In the genomic region with DNA sequence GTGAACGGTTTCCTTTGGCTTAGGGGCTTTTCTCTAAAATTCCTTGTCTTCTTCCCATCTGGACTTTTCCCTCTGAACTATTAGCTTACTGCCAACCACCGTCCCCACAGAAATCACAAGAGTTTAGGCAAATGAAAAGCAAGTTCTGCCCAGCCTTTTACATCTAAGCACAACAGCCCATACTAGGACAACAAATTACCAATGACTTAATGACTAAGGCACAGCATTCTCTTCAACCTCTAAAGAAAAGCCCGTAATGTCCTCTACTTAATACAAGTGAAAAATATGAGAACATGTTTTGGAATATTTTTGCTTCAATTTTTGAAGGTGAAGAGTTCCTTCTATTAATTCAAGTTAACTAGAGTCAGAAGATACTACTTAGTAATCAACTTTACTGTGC, we compare ENCODE assay signal across 9 cellular contexts. TPM values are rescaled to one million over a fixed set of nuclear protein-coding genes. Genes with fewer than 3 reads are reported as not detected.
DNase-seq lines count a peak whose midpoint lies in the region; ATAC-seq and TF ChIP-seq lines count a peak whose summit lies in the region.
"Had no signal": no experiment of that assay in that cellular context is flagged by ENCODE, and none has a peak within 500 bp of the region (broad histone marks: within the 10 kb centered on the region; RNA-seq: fewer than 3 reads in every experiment).

No MANE protein-coding gene starts in this region.

- CTCF ChIA-PET in naive thymus-derived CD4-positive, alpha-beta T cell (lab: Charles Lee): interaction anchor here (0.7 kb wide), 1 partner anchor 50 kb away, joined by 3 read pairs; no protein-coding TSS in a partner anchor

- H3K27ac Mint-ChIP-seq in naive thymus-derived CD4-positive, alpha-beta T cell: peak overlapping the region; percentile 88 to 98 (median 95)

- peaks cover 5% of the 10 kb centered on the region; the same call in 1 of the 2 replicates for H3K36me3 ChIP-seq in Karpas-422 (ENCODE audit: insufficient read depth, low read length)
- peaks cover 0 to 9% (median 0%) of the 10 kb centered on the region in 3 experiments for H3K36me3 ChIP-seq in naive thymus-derived CD4-positive, alpha-beta T cell (ENCODE audit: control insufficient read depth in 2 of 3, insufficient read depth in 3 of 3, low read length in 3 of 3)

- H3K27ac ChIP-seq in Karpas-422 (ENCODE audit: low read length): peak overlapping the region; percentile 84
- H3K27ac ChIP-seq in naive thymus-derived CD4-positive, alpha-beta T cell (ENCODE audit: low read depth, low read length): peak overlapping the region; percentile 89

- DNase-seq in AG10803 (ENCODE audit: low read depth) (no peak), Karpas-422 (no peak), choroid plexus epithelial cell (ENCODE audit: low read depth) (no peak), NCI-H146 treated with DMSO at 0.1 percent for 48 hours (lab: John Stamatoyannopoulos, UW; ENCODE audit: unreplicated experiment) (no peak), mucosa of gallbladder (ENCODE audit: low spot score) (no peak), hippocampal formation (lab: John Stamatoyannopoulos, UW) (no peak)
- no peak for DNase-seq in naive thymus-derived CD4-positive, alpha-beta T cell
- DNase-seq: NCI-H226 had no signal

- no peak for ATAC-seq in naive thymus-derived CD4-positive, alpha-beta T cell
- no peak for ATAC-seq in GM19463 (IDR thresholded peaks at IDR 0.05; ENCODE audit: unreplicated experiment)

- no peaks in the 10 kb centered on the region for H3K27me3 ChIP-seq in Karpas-422 (ENCODE audit: low read length)
- H3K27me3 ChIP-seq in naive thymus-derived CD4-positive, alpha-beta T cell (ENCODE audit: control insufficient read depth in 2 of 2, insufficient read depth in 2 of 2, low read length in 2 of 2): no peaks in the 10 kb centered on the region

- H3K36me3 Mint-ChIP-seq in naive thymus-derived CD4-positive, alpha-beta T cell: peaks cover 0 to 9% (median 0%) of the 10 kb centered on the region in 5 donors

- H3K4me3 Mint-ChIP-seq in naive thymus-derived CD4-positive, alpha-beta T cell: peak overlapping the region; percentile 87 to 99 (median 96)

- H3K4me3 ChIP-seq in AG10803 (ENCODE audit: low read length): peak overlapping the region; percentile 99
- H3K4me3 ChIP-seq in Karpas-422 (ENCODE audit: low read length): peak overlapping the region; percentile 89
- peak overlapping the region; percentile 95 for H3K4me3 ChIP-seq in choroid plexus epithelial cell (ENCODE audit: low read depth, low read length)
- H3K4me3 ChIP-seq in naive thymus-derived CD4-positive, alpha-beta T cell (ENCODE audit: low read length): peak overlapping the region; percentile 76

- H3K27me3 Mint-ChIP-seq in naive thymus-derived CD4-positive, alpha-beta T cell: no peaks in the 10 kb centered on the region

- H3K4me2 ChIP-seq in Karpas-422 (ENCODE audit: low read depth, low read length, poor library complexity, severe bottlenecking): peak overlapping the region; percentile 87

- no peaks in the 10 kb centered on the region for H3K9me3 ChIP-seq in Karpas-422 (ENCODE audit: low read length)
- no peaks in the 10 kb centered on the region for H3K9me3 ChIP-seq in naive thymus-derived CD4-positive, alpha-beta T cell (ENCODE audit: control insufficient read depth in 2 of 3, low read length in 3 of 3)

- peaks cover 41% of the 10 kb centered on the region for H3K4me1 ChIP-seq in Karpas-422 (ENCODE audit: low read length)
- H3K4me1 ChIP-seq in naive thymus-derived CD4-positive, alpha-beta T cell (ENCODE audit: control insufficient read depth in 2 of 2, insufficient read depth in 2 of 2, low read length in 2 of 2): peaks cover 12 to 24% of the 10 kb centered on the region in 2 donors

- intact Hi-C loops in naive thymus-derived CD4-positive, alpha-beta T cell (cut with micrococcal nuclease): loop anchor here (2.0 to 10.0 kb wide), 5 partner anchors 49 to 1859 kb away; partner anchors contain the start of genes RNF38 (in 1 of the 2), SHB (in 1 of the 2) and TESK1 (in 1 of the 2)

- H3K9me2 ChIP-seq in Karpas-422 (replicated peaks; ENCODE audit: insufficient read depth, low read length): no peaks in the 10 kb centered on the region

- peaks cover 0 to 4% (median 0%) of the 10 kb centered on the region in 11 donors for H3K9me3 Mint-ChIP-seq in naive thymus-derived CD4-positive, alpha-beta T cell

- POLR2A ChIA-PET in naive thymus-derived CD4-positive, alpha-beta T cell (lab: Charles Lee): interaction anchor here (2.8 to 5.2 kb wide), 2 partner anchors 22 to 42 kb away, joined by 15 to 52 read pairs; partner anchors contain the start of genes GRHPR and POLR1E

- peaks cover 27 to 46% (median 35%) of the 10 kb centered on the region in 7 donors for H3K4me1 Mint-ChIP-seq in naive thymus-derived CD4-positive, alpha-beta T cell

- peak overlapping the region; percentile 84 for H3K9ac ChIP-seq in Karpas-422 (ENCODE audit: low read length)

- peaks cover 55% of the 10 kb centered on the region for H3K79me2 ChIP-seq in Karpas-422 (ENCODE audit: low read length)

- no peak overlapping the region for H2AFZ ChIP-seq in Karpas-422 (ENCODE audit: low read length)

- TF ChIP-seq CTCF in AG10803 (conservative IDR thresholded peaks at IDR 0.05; ENCODE audit: low read length): no peak
- TF ChIP-seq CTCF in choroid plexus epithelial cell (conservative IDR thresholded peaks at IDR 0.05; ENCODE audit: low read depth, low read length): no peak

- H4K20me1 ChIP-seq in Karpas-422 (ENCODE audit: insufficient read depth, low read depth, low read length): no peaks in the 10 kb centered on the region

RNA-seq across cellular contexts. Expression of gene ZBTB5, which starts 1.2 kb away (rescaled TPM):
- total RNA-seq in Karpas-422 (2014; rRNA removed; shearing (Covaris generic); ENCODE audit: low replicate concordance): 24.6 and 31.3 TPM in 2 replicates
- total RNA-seq in naive thymus-derived CD4-positive, alpha-beta T cell: 10 to 100 TPM in 4 of 5 experiments, 1 to 10 TPM in 1; 8.5 to 16.8 (median 14.8) TPM
- polyA plus RNA-seq in naive thymus-derived CD4-positive, alpha-beta T cell: 1 to 10 TPM in 1 of 2 donors, under 1 TPM in 1; 0.60 to 1.4 TPM
- total RNA-seq in mucosa of gallbladder: 12.1 TPM

RNA-seq across cellular contexts. Expression of gene POLR1E, which starts 21.7 kb away (rescaled TPM):
- total RNA-seq in Karpas-422 (2014; rRNA removed; shearing (Covaris generic); ENCODE audit: low replicate concordance): 39.8 and 46.9 TPM in 2 replicates
- total RNA-seq in naive thymus-derived CD4-positive, alpha-beta T cell: 10 to 100 TPM; 24.7 to 40.0 (median 31.0) TPM
- polyA plus RNA-seq in naive thymus-derived CD4-positive, alpha-beta T cell: 10 to 100 TPM; 20.7 to 22.7 TPM
- 19.3 TPM for total RNA-seq in mucosa of gallbladder

RNA-seq across cellular contexts. Expression of gene GRHPR, which starts 41.5 kb away (rescaled TPM):
- total RNA-seq in Karpas-422 (2014; rRNA removed; shearing (Covaris generic); ENCODE audit: low replicate concordance): 234 and 345 TPM in 2 replicates
- total RNA-seq in naive thymus-derived CD4-positive, alpha-beta T cell: 10 to 100 TPM; 33.2 to 58.6 (median 53.1) TPM
- polyA plus RNA-seq in naive thymus-derived CD4-positive, alpha-beta T cell: 10 to 100 TPM; 78.1 to 94.7 TPM
- total RNA-seq in mucosa of gallbladder: 125 TPM
